ENCODE assay signal across 8 cellular contexts in the genomic region with DNA sequence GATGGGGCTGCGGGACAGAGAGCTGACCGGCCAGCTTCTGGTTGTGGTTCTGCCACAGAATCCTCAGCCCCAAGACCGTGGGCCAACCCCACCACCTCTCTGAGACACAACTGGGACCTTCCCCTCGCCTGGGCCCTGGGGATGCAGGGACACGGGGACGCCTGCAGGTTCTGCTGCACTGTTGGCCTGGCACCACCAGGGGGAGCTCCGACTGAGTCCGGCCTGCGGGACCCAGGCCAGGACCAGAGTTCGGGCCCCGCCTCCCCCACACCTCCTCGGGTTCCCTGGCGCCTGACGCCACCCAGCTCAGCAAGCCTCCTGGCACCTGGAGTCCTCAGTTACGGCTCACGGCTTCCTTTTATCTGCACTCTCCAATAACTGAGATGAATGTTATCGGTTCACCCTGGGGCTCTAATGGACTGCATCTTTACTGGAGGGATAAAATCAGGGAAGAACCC. TPM values are rescaled to one million over a fixed set of nuclear protein-coding genes. Genes with fewer than 3 reads are reported as not detected.
DNase-seq lines count a peak whose midpoint lies in the region; ATAC-seq and TF ChIP-seq lines count a peak whose summit lies in the region.

No MANE protein-coding gene starts in this region.

- H3K27me3 ChIP-seq in DND-41 (ENCODE audit: insufficient read depth, low read length, poor library complexity) (no peaks in the 10 kb centered on the region), MM.1S (replicated peaks; ENCODE audit: insufficient read depth, low read length) (peaks cover 95% of the 10 kb centered on the region), SJCRH30 (no peaks in the 10 kb centered on the region), foreskin keratinocyte (no peaks in the 10 kb centered on the region), ovary (no peaks in the 10 kb centered on the region), upper lobe of left lung (no peaks in the 10 kb centered on the region)

- intact Hi-C loops in ovary (cut with DNase I): loop anchor here in 1 of 4 donors (5.0 kb wide), 2 partner anchors 74 to 139 kb away; partner anchors contain the start of gene EIF4A3

- H2AFZ ChIP-seq in DND-41 (ENCODE audit: low read depth, low read length) (no peak overlapping the region), MM.1S (ENCODE audit: low read length) (no peak overlapping the region)

- peaks cover 12% of the 10 kb centered on the region for H3K36me3 ChIP-seq in DND-41 (ENCODE audit: insufficient read depth, low read length)
- H3K36me3 ChIP-seq in MM.1S (replicated peaks; ENCODE audit: insufficient read depth, low read length): no peaks in the 10 kb centered on the region
- peaks cover 10% of the 10 kb centered on the region; the same call in 1 of the 2 replicates for H3K36me3 ChIP-seq in SJCRH30
- H3K36me3 ChIP-seq in ovary: no peaks in the 10 kb centered on the region
- H3K36me3 ChIP-seq in upper lobe of left lung: peaks cover 0 to 29% (median 21%) of the 10 kb centered on the region in 4 donors

- no peaks in the 10 kb centered on the region for H3K9me3 ChIP-seq in DND-41 (ENCODE audit: insufficient read depth, low read length, severe bottlenecking)
- no peaks in the 10 kb centered on the region for H3K9me3 ChIP-seq in MM.1S (replicated peaks; ENCODE audit: insufficient read depth, low read length)
- no peaks in the 10 kb centered on the region for H3K9me3 ChIP-seq in SJCRH30 (replicated peaks)
- no peaks in the 10 kb centered on the region for H3K9me3 ChIP-seq in ovary
- no peaks in the 10 kb centered on the region for H3K9me3 ChIP-seq in upper lobe of left lung

- H3K9me2 ChIP-seq in MM.1S (replicated peaks; ENCODE audit: insufficient read depth, low read length): no peaks in the 10 kb centered on the region

- H3F3A ChIP-seq in MM.1S (ENCODE audit: insufficient read depth, low read length): no peaks in the 10 kb centered on the region

- WGBS in ovary, 3 donors: 18 to 21% (median 21%) methylated on average over 17 of the region's 17 CpGs
- WGBS in upper lobe of left lung, 2 donors: 6 to 16% methylated on average over 7 to 13 of the region's 17 CpGs

- H3K4me3 ChIP-seq in DND-41 (ENCODE audit: low read depth in 1 of 2, low read length in 2 of 2): no peak overlapping the region
- no peak overlapping the region for H3K4me3 ChIP-seq in MM.1S (ENCODE audit: low read length)
- H3K4me3 ChIP-seq in SJCRH30: no peak overlapping the region
- H3K4me3 ChIP-seq in ovary: no peak overlapping the region
- no peak overlapping the region for H3K4me3 ChIP-seq in upper lobe of left lung

- H3K27ac ChIP-seq in DND-41 (ENCODE audit: low read length) (no peak overlapping the region), MM.1S (ENCODE audit: low read length) (no peak overlapping the region), SJCRH30 (no peak overlapping the region), foreskin keratinocyte (no peak overlapping the region), ovary (no peak overlapping the region), upper lobe of left lung (no peak overlapping the region)

- peaks cover 6% of the 10 kb centered on the region for H3K4me1 ChIP-seq in DND-41 (ENCODE audit: insufficient read depth, low read length)
- H3K4me1 ChIP-seq in MM.1S (ENCODE audit: low read length): 0 out of 2 replicates have a peak, but pooled peaks cover 3% of the 10 kb centered on the region
- H3K4me1 ChIP-seq in SJCRH30: no peaks in the 10 kb centered on the region; the same call in 1 of the 2 replicates
- no peaks in the 10 kb centered on the region for H3K4me1 ChIP-seq in foreskin keratinocyte
- H3K4me1 ChIP-seq in ovary (ENCODE audit: insufficient read depth): peaks cover 3% of the 10 kb centered on the region
- peaks cover 7 to 18% (median 16%) of the 10 kb centered on the region in 4 donors for H3K4me1 ChIP-seq in upper lobe of left lung

- TF ChIP-seq POLR2A in ovary (IDR thresholded peaks at IDR 0.05): no peak
- peak in 1 of 4 donors; percentile 5 for TF ChIP-seq POLR2A in upper lobe of left lung (IDR thresholded peaks at IDR 0.05)

- H3K79me2 ChIP-seq in DND-41 (ENCODE audit: insufficient read depth, low read length) (no peaks in the 10 kb centered on the region), MM.1S (ENCODE audit: low read length) (no peaks in the 10 kb centered on the region)

- H3K4me2 ChIP-seq in DND-41 (ENCODE audit: insufficient read depth, low read length) (no peak overlapping the region), MM.1S (ENCODE audit: low read depth, low read length) (no peak overlapping the region)

- H4K20me1 ChIP-seq in DND-41 (ENCODE audit: insufficient read depth, low read length) (no peaks in the 10 kb centered on the region), MM.1S (ENCODE audit: insufficient read depth, low read length) (no peaks in the 10 kb centered on the region)

- peak; percentile 78 for DNase-seq in DND-41
- peak; percentile 68 for DNase-seq in MM.1S
- DNase-seq in SJCRH30: peak; percentile 84 to 90
- DNase-seq in activated T-helper 9 cell treated with anti-CD3 and anti-CD28 coated beads, Interleukin-2, amount 50 U/mL, for 16 hours (ENCODE audit: low read depth): peak; percentile 65
- DNase-seq in foreskin keratinocyte: no peak
- peak; percentile 72 to 87 (median 82) for DNase-seq in ovary
- peak; percentile 88 to 93 for DNase-seq in upper lobe of left lung

- TF ChIP-seq CTCF in DND-41 (IDR thresholded peaks at IDR 0.05; ENCODE audit: borderline replicate concordance, extremely low read depth, low read length, poor library complexity, severe bottlenecking) (peak; percentile 97), MM.1S (IDR thresholded peaks at IDR 0.05; ENCODE audit: low read length) (peak; percentile 91), foreskin keratinocyte (conservative IDR thresholded peaks at IDR 0.05) (peak; percentile 89), ovary (IDR thresholded peaks at IDR 0.05) (peak; percentile 87 to 94 (median 93)), upper lobe of left lung (IDR thresholded peaks at IDR 0.05) (peak; percentile 93 to 97 (median 96))

- TF ChIP-seq EP300 in ovary (IDR thresholded peaks at IDR 0.05): no peak
- no peak for TF ChIP-seq EP300 in upper lobe of left lung (IDR thresholded peaks at IDR 0.05)

- H3K9ac ChIP-seq in DND-41 (ENCODE audit: low read depth, low read length): no peak overlapping the region
- no peak overlapping the region for H3K9ac ChIP-seq in MM.1S (ENCODE audit: low read length)

- ATAC-seq in DND-41 (ENCODE audit: insufficient read depth, low read depth) (peak; percentile 83), foreskin keratinocyte (peak; percentile 69), upper lobe of left lung (ENCODE audit: low FRiP score in 2 of 2) (peak; percentile 90), HG03175 (IDR thresholded peaks at IDR 0.05; ENCODE audit: unreplicated experiment) (no peak)

RNA-seq across cellular contexts. Expression of gene TBC1D16, which starts 27.3 kb away (rescaled TPM):
- total RNA-seq in SJCRH30 (2014; rRNA removed; shearing (Covaris generic)): 60.6 and 61.6 TPM in 2 replicates
- total RNA-seq in foreskin keratinocyte (19.3 and 22.4 TPM in 2 replicates), ovary (10 to 100 TPM in 6 of 7 donors, 1 to 10 TPM in 1; 9.3 to 40.5 (median 29.3) TPM), upper lobe of left lung (10 to 100 TPM; 15.6 to 60.8 (median 24.1) TPM)
- polyA plus RNA-seq in foreskin keratinocyte (5.5 and 5.9 TPM in 2 replicates), ovary (10 to 100 TPM in 1 of 2 donors, 1 to 10 TPM in 1; 9.9 to 11.9 TPM)

RNA-seq across cellular contexts. Expression of gene CCDC40, which starts 28.0 kb away (rescaled TPM):
- 8.8 and 11.3 TPM in 2 replicates for total RNA-seq in SJCRH30 (2014; rRNA removed; shearing (Covaris generic))
- total RNA-seq in foreskin keratinocyte (1.3 and 2.1 TPM in 2 replicates), ovary (10 to 100 TPM in 1 of 7 donors, 1 to 10 TPM in 6; 3.7 to 27.8 (median 6.0) TPM), upper lobe of left lung (10 to 100 TPM in 5 of 6 donors, 1 to 10 TPM in 1; 4.1 to 96.4 (median 24.2) TPM)
- polyA plus RNA-seq in foreskin keratinocyte (0.52 and 1.0 TPM in 2 replicates), ovary (1 to 10 TPM; 1.5 to 6.3 TPM)

Comparison
In these comparisons a context has a peak if more than half of its experiments do, and no peak if none do; other contexts are left out.
1. DNase-seq: peak in DND-41 (single experiment), MM.1S (single experiment), SJCRH30 (2 of 2), activated T-helper 9 cell treated with anti-CD3 and anti-CD28 coated beads, Interleukin-2, amount 50 U/mL, for 16 hours (single experiment), ovary (5 of 5) and upper lobe of left lung (2 of 2); none in foreskin keratinocyte (0 of 2).
2. Peak in every context shown above with its lines, with median percentiles within 50 percentile points of each other: CTCF ChIP-seq.